ENCODE assay signal across 9 cellular contexts in genomic region chr1:19315378-19316206, GRCh38. TPM values are rescaled to one million over a fixed set of nuclear protein-coding genes. Genes with fewer than 3 reads are reported as not detected.
DNase-seq lines count a peak whose midpoint lies in the region; ATAC-seq and TF ChIP-seq lines count a peak whose summit lies in the region.
"Had no signal": no experiment of that assay in that cellular context is flagged by ENCODE, and none has a peak within 500 bp of the region (broad histone marks: within the 10 kb centered on the region; RNA-seq: fewer than 3 reads in every experiment).

No MANE protein-coding gene starts in this region.

- ATAC-seq in HG02870 (IDR thresholded peaks at IDR 0.05; ENCODE audit: unreplicated experiment) (peak; percentile 33), HG03520 (IDR thresholded peaks at IDR 0.05; ENCODE audit: unreplicated experiment) (no peak)

- TF ChIP-seq CTCF in GM12864 (IDR thresholded peaks at IDR 0.05; ENCODE audit: low read depth, low read length, missing control alignments), result no peak
- no peak for TF ChIP-seq CTCF in WERI-Rb-1 (IDR thresholded peaks at IDR 0.05; ENCODE audit: low read depth, low read length)

- no peaks in the 10 kb centered on the region for H3K27me3 ChIP-seq in WERI-Rb-1 (ENCODE audit: insufficient read depth, low read depth, severe bottlenecking)

- H3K36me3 ChIP-seq in WERI-Rb-1, result peaks cover 22% of the 10 kb centered on the region

- no peaks in the 10 kb centered on the region for H3K9me3 ChIP-seq in WERI-Rb-1 (ENCODE audit: severe bottlenecking)

- peak overlapping the region; percentile 61 for H3K27ac ChIP-seq in WERI-Rb-1

- DNase-seq in GM12864 (ENCODE audit: low read depth) (peak; percentile 39), WERI-Rb-1 (peak; percentile 68), myocyte (ENCODE audit: low read depth) (peak; percentile 16), NCI-H345 (lab: John Stamatoyannopoulos, UW) (no peak)
- DNase-seq in activated effector memory CD4-positive, alpha-beta T cell treated with Interleukin-2 at 50 U/mL for 16 hours, result no peak
- no peak for DNase-seq in activated CD4-positive, alpha-beta T cell treated with anti-CD3 and anti-CD28 coated beads, Interleukin-2, amount 50 U/mL, for 48 hours
- DNase-seq: GOT3 had no signal

- no peak overlapping the region; the same call in none of the 2 replicates for H3K4me3 ChIP-seq in GM12864 (ENCODE audit: low read depth, low read length)
- H3K4me3 ChIP-seq in WERI-Rb-1 (ENCODE audit: low read depth, low read length), result no peak overlapping the region

RNA-seq across cellular contexts. Expression of gene SLC66A1, which starts 3.5 kb away (rescaled TPM):
- 30.7 and 36.0 TPM in 2 replicates for total RNA-seq in myocyte
- polyA plus RNA-seq in myocyte (2012), result 28.3 TPM

RNA-seq across cellular contexts. Expression of gene AKR7A2, which starts 3.6 kb away (rescaled TPM):
- total RNA-seq in myocyte, result 101 and 168 TPM in 2 replicates
- 67.7 TPM for polyA plus RNA-seq in myocyte (2012)

RNA-seq across cellular contexts. Expression of gene AKR7A3, which starts 27.0 kb away (rescaled TPM):
- 0.19 and 0.52 TPM in 2 replicates for total RNA-seq in myocyte
- 0.61 TPM for polyA plus RNA-seq in myocyte (2012)

Comparison
In these comparisons a context has a peak if more than half of its experiments do, and no peak if none do; other contexts are left out.
1. DNase-seq: peak in GM12864 (single experiment), WERI-Rb-1 (single experiment) and myocyte (single experiment); none in activated effector memory CD4-positive, alpha-beta T cell treated with Interleukin-2 at 50 U/mL for 16 hours (single experiment), activated CD4-positive, alpha-beta T cell treated with anti-CD3 and anti-CD28 coated beads, Interleukin-2, amount 50 U/mL, for 48 hours (0 of 2) and NCI-H345 (single experiment).